ENCODE assay signal across 1 cellular context in genomic region chr3:9820944-9821343, GRCh38.
TF ChIP-seq lines count a peak whose summit lies in the region.

No MANE protein-coding gene starts in this region.

TF ChIP-seq in IMR-90, 13 proteins besides CTCF, POLR2A, EP300 and RAD21:
- TF ChIP-seq SMC3 (IDR thresholded peaks at IDR 0.05; ENCODE audit: low read depth, low read length) (0 out of 2 replicates have a peak, but pooled peaks have one; percentile 5), MXI1 (IDR thresholded peaks at IDR 0.05; ENCODE audit: borderline replicate concordance, low read depth, low read length) (no peak)
- TF ChIP-seq, protein P1, sequence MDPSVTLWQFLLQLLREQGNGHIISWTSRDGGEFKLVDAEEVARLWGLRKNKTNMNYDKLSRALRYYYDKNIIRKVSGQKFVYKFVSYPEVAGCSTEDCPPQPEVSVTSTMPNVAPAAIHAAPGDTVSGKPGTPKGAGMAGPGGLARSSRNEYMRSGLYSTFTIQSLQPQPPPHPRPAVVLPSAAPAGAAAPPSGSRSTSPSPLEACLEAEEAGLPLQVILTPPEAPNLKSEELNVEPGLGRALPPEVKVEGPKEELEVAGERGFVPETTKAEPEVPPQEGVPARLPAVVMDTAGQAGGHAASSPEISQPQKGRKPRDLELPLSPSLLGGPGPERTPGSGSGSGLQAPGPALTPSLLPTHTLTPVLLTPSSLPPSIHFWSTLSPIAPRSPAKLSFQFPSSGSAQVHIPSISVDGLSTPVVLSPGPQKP (IDR thresholded peaks at IDR 0.05; ENCODE audit: borderline replicate concordance, low read depth, low read length): no peak
TF ChIP-seq in IMR-90: peak in this region for 1.
